In genomic region chr18:34224423-34225217, GRCh38 we compare ENCODE assay signal across 9 cellular contexts. TPM values are rescaled to one million over a fixed set of nuclear protein-coding genes. Genes with fewer than 3 reads are reported as not detected.
DNase-seq lines count a peak whose midpoint lies in the region; ATAC-seq, FAIRE-seq and TF ChIP-seq lines count a peak whose summit lies in the region.
"Had no signal": no experiment of that assay in that cellular context is flagged by ENCODE, and none has a peak within 500 bp of the region (broad histone marks: within the 10 kb centered on the region; RNA-seq: fewer than 3 reads in every experiment).

Gene NOL4, minus strand, starts transcription at chr18:34224913. Its CDS starts 1,660 bp downstream, at chr18:34223253.

- no peaks in the 10 kb centered on the region for H3K9me3 ChIP-seq in gastroesophageal sphincter
- no peaks in the 10 kb centered on the region for H3K9me3 ChIP-seq in CD8-positive, alpha-beta memory T cell (ENCODE audit: low read length)

- CTCF ChIA-PET in CD8-positive, alpha-beta memory T cell (lab: Charles Lee) = interaction anchor here (0.7 kb wide), 1 partner anchor 10 kb away, joined by 3 read pairs; no protein-coding TSS in a partner anchor

- peak within 1 kb of the TSS in 1 of 8 donors; percentile 23 for H3K27ac Mint-ChIP-seq in CD8-positive, alpha-beta memory T cell

- ATAC-seq in gastroesophageal sphincter = no peak
- ATAC-seq in HG03457 (IDR thresholded peaks at IDR 0.05; ENCODE audit: unreplicated experiment) = no peak

- TF ChIP-seq CTCF in gastroesophageal sphincter (IDR thresholded peaks at IDR 0.05) = peak in 1 of 4 experiments; percentile 32

- POLR2A ChIA-PET in CD8-positive, alpha-beta memory T cell (lab: Charles Lee) = no interaction called here

- TF ChIP-seq EP300 in gastroesophageal sphincter (IDR thresholded peaks at IDR 0.05) = no peak

- peaks cover 21% of the 10 kb centered on the region in 2 donors for H3K27me3 Mint-ChIP-seq in CD8-positive, alpha-beta memory T cell

- H3K4me3 ChIP-seq in gastroesophageal sphincter = peak within 1 kb of the TSS; percentile 8 to 51
- no peak within 1 kb of the TSS for H3K4me3 ChIP-seq in CD8-positive, alpha-beta memory T cell (ENCODE audit: low read length)

- no peaks in the 10 kb centered on the region for H3K36me3 Mint-ChIP-seq in CD8-positive, alpha-beta memory T cell

- peak; percentile 3 for DNase-seq in stimulated activated CD4-positive, alpha-beta T cell treated with anti-CD3 and anti-CD28 coated beads, Interleukin-15, amount 100 ng/mL, for 24 hours
- no peak for DNase-seq in stimulated activated CD4-positive, alpha-beta T cell treated with anti-CD3 and anti-CD28 coated beads, Interleukin-4, amount 100 ng/mL, for 24 hours
- peak; percentile 94 for DNase-seq in SHP77 (lab: John Stamatoyannopoulos, UW)
- DNase-seq in non-pigmented ciliary epithelial cell (ENCODE audit: low read depth) = peak; percentile 8
- no peak for DNase-seq in CD8-positive, alpha-beta memory T cell
- no peak for DNase-seq in GM12891 (ENCODE audit: insufficient read length, low spot score)

- 0% methylated on average over 1 to 25 of the region's 56 CpGs for WGBS in gastroesophageal sphincter (ENCODE audit: low coverage in 1 of 2), 2 donors

- H3K27ac ChIP-seq in gastroesophageal sphincter = no peak within 1 kb of the TSS
- H3K27ac ChIP-seq in CD8-positive, alpha-beta memory T cell (ENCODE audit: low read depth, low read length) = no peak within 1 kb of the TSS

- H3K4me1 ChIP-seq in gastroesophageal sphincter = peaks cover 0 to 38% (median 27%) of the 10 kb centered on the region in 3 donors
- no peaks in the 10 kb centered on the region for H3K4me1 ChIP-seq in CD8-positive, alpha-beta memory T cell (ENCODE audit: insufficient read depth, low read length)

- peaks cover 98% of the 10 kb centered on the region for H3K27me3 ChIP-seq in gastroesophageal sphincter
- H3K27me3 ChIP-seq in CD8-positive, alpha-beta memory T cell (ENCODE audit: insufficient read depth, low read length, poor library complexity, severe bottlenecking) = no peaks in the 10 kb centered on the region

- no peak for FAIRE-seq in GM12891 (lab: Jason Lieb, UNC)

- H3K9me3 Mint-ChIP-seq in CD8-positive, alpha-beta memory T cell = peaks cover 6 to 19% (median 13%) of the 10 kb centered on the region in 5 donors

- H3K36me3 ChIP-seq in gastroesophageal sphincter = no peaks in the 10 kb centered on the region
- H3K36me3 ChIP-seq in CD8-positive, alpha-beta memory T cell (ENCODE audit: insufficient read depth, low read length) = no peaks in the 10 kb centered on the region

- H3K4me1 Mint-ChIP-seq in CD8-positive, alpha-beta memory T cell = no peaks in the 10 kb centered on the region

- no peak within 1 kb of the TSS for H3K4me3 Mint-ChIP-seq in CD8-positive, alpha-beta memory T cell

- no peak for TF ChIP-seq POLR2A in gastroesophageal sphincter (IDR thresholded peaks at IDR 0.05)
- TF ChIP-seq POLR2A in GM12891 (IDR thresholded peaks at IDR 0.05; ENCODE audit: low read depth, low read length) = no peak

TF ChIP-seq in GM12891, 5 proteins besides CTCF, POLR2A, EP300 and RAD21:
- no peak for TF ChIP-seq POU2F2 (IDR thresholded peaks at IDR 0.05; ENCODE audit: low read depth, low read length)
- TF ChIP-seq TAF1 (IDR thresholded peaks at IDR 0.05; ENCODE audit: low read depth, low read length) = no peak
- TF ChIP-seq POLR2AphosphoS5 (IDR thresholded peaks at IDR 0.05; ENCODE audit: low read depth, low read length) = no peak
- TF ChIP-seq SPI1 (IDR thresholded peaks at IDR 0.05; ENCODE audit: low read depth, low read length) = no peak
- TF ChIP-seq PAX5 (IDR thresholded peaks at IDR 0.05; ENCODE audit: insufficient read depth, low read length, severe bottlenecking) = no peak

RNA-seq across cellular contexts. Expression of gene NOL4, which starts in this region (rescaled TPM):
- under 1 TPM in 1 of 4 donors, not detected in 3; 0.08 TPM for total RNA-seq in gastroesophageal sphincter
- not detected for total RNA-seq in CD8-positive, alpha-beta memory T cell
- polyA plus RNA-seq in CD8-positive, alpha-beta memory T cell = not detected
- 0.12 TPM for polyA plus RNA-seq in GM12891 (2012; ENCODE audit: low read depth, missing spikeins)
- polyA plus RNA-seq: BJ had no signal

Comparison
In these comparisons a context has a peak if more than half of its experiments do, and no peak if none do; other contexts are left out.
1. DNase-seq: peak in stimulated activated CD4-positive, alpha-beta T cell treated with anti-CD3 and anti-CD28 coated beads, Interleukin-15, amount 100 ng/mL, for 24 hours (single experiment), SHP77 (2 of 2) and non-pigmented ciliary epithelial cell (single experiment); none in stimulated activated CD4-positive, alpha-beta T cell treated with anti-CD3 and anti-CD28 coated beads, Interleukin-4, amount 100 ng/mL, for 24 hours (single experiment), CD8-positive, alpha-beta memory T cell (0 of 5) and GM12891 (single experiment).